13 cellular contexts compared by ENCODE assay signal in the genomic region with DNA sequence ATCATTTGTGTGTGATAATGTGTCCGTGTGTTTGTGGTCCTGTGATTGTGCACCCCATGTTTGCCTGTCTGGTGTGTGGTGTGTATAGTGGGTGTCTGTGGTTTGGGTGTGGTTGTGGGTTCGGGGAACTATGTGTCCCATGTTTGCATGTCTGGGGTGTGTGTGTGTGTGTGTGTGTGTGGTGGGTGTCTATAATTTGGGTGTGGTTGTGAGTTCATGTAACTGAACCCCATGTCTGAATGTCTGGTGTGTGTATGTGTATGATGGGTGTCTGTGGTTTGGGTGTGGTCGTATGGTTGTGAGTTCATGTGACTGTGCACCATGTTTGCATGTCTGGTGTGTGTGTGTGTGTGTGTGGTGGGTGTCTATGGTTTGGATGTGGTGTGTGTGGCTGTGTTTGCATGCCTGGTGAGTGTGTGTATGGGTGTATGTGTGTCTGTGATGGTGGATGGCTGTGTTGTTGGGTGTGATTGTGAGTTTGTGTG. TPM values are rescaled to one million over a fixed set of nuclear protein-coding genes. Genes with fewer than 3 reads are reported as not detected.
DNase-seq lines count a peak whose midpoint lies in the region; ATAC-seq, FAIRE-seq and TF ChIP-seq lines count a peak whose summit lies in the region.
"Had no signal": no experiment of that assay in that cellular context is flagged by ENCODE, and none has a peak within 500 bp of the region (broad histone marks: within the 10 kb centered on the region; RNA-seq: fewer than 3 reads in every experiment).

No MANE protein-coding gene starts in this region.

- in situ Hi-C loops in G401 (cut with HindIII; ENCODE audit: low sequenced_read_pairs) = no loop called here

- no peak overlapping the region for H2BK5ac ChIP-seq in H1 (ENCODE audit: low read depth, low read length)

- H3K27me3 ChIP-seq in BLaER1 treated with 17β-estradiol and CSF1 and Interleukin-3, amounts not matched to agents 10 nM and 100 nM = 0 out of 22 replicates have a peak, but pooled peaks cover 0 to 4% (median 0%) of the 10 kb centered on the region in 11 experiments
- H3K27me3 ChIP-seq in OCI-LY3 (ENCODE audit: low read depth, low read length) (peaks cover 33% of the 10 kb centered on the region), H1 (replicated peaks in 1 of 4; ENCODE audit: control insufficient read depth in 3 of 4, extremely low read depth in 1 of 4, insufficient read depth in 3 of 4, low read length in 3 of 4) (peaks cover 2 to 41% (median 34%) of the 10 kb centered on the region in 4 experiments), psoas muscle (ENCODE audit: insufficient read depth in 3 of 3, low read length in 2 of 3) (no peaks in the 10 kb centered on the region), heart left ventricle (peaks cover 0 to 5% (median 0%) of the 10 kb centered on the region in 9 donors)
- H3K27me3 ChIP-seq: heart right ventricle had no signal

- peak overlapping the region; percentile 6; the same call in 1 of the 2 replicates for H2BK12ac ChIP-seq in H1 (ENCODE audit: low read depth, low read length)

- H2BK20ac ChIP-seq in H1 (ENCODE audit: low read length) = peak overlapping the region; percentile 99

- H3K36me3 ChIP-seq in BLaER1 treated with 17β-estradiol and CSF1 and Interleukin-3, amounts not matched to agents 10 nM and 100 nM = no peaks in the 10 kb centered on the region
- no peaks in the 10 kb centered on the region for H3K36me3 ChIP-seq in OCI-LY3 (replicated peaks; ENCODE audit: low read depth, low read length)
- H3K36me3 ChIP-seq in H1 (ENCODE audit: control insufficient read depth in 2 of 4, insufficient read depth in 4 of 4, low read length in 3 of 4) = no peaks in the 10 kb centered on the region
- no peaks in the 10 kb centered on the region for H3K36me3 ChIP-seq in psoas muscle (ENCODE audit: insufficient read depth in 1 of 2, low read depth in 1 of 2)
- H3K36me3 ChIP-seq in heart left ventricle = no peaks in the 10 kb centered on the region
- H3K36me3 ChIP-seq: heart right ventricle had no signal

- no peak for TF ChIP-seq EP300 in H1 (IDR thresholded peaks at IDR 0.05; ENCODE audit: borderline replicate concordance in 1 of 2, low read depth in 2 of 2, low read length in 2 of 2)

- no peaks in the 10 kb centered on the region for H3K79me1 ChIP-seq in H1 (ENCODE audit: low read depth, low read length)

- H4K91ac ChIP-seq in H1 (replicated peaks; ENCODE audit: insufficient read length, low read length) = no peak overlapping the region

- CTCF ChIA-PET in H1 (lab: Charles Lee; ENCODE audit: partially characterized antibody) = interaction anchor here (0.6 to 16.3 kb wide), 17 partner anchors 8 to 702 kb away, joined by 3 to 431 read pairs (median 6); a partner anchor contains a TSS

- POLR2A ChIA-PET in H1 (lab: Charles Lee; ENCODE audit: partially characterized antibody) = interaction anchor here (0.8 to 1.9 kb wide), 3 partner anchors 12 to 117 kb away, joined by 3 to 4 read pairs (median 3); no protein-coding TSS in a partner anchor

- H2AK5ac ChIP-seq in H1 (ENCODE audit: low read depth, low read length) = peak overlapping the region; percentile 70; the same call in 1 of the 2 replicates

- FAIRE-seq in H1 (lab: Jason Lieb, UNC) = no peak
- FAIRE-seq: RCC 7860 had no signal

- peaks cover 0 to 3% (median 0%) of the 10 kb centered on the region in 11 experiments; a peak in 7 of 22 replicates for H3K9me3 ChIP-seq in BLaER1 treated with 17β-estradiol and CSF1 and Interleukin-3, amounts not matched to agents 10 nM and 100 nM (replicated peaks in 1 of 11)
- H3K9me3 ChIP-seq in OCI-LY3 (ENCODE audit: insufficient read depth, low read length) (no peaks in the 10 kb centered on the region; the same call in 1 of the 2 replicates), H1 (ENCODE audit: insufficient read depth in 2 of 2, low read depth in 1 of 2, low read length in 1 of 2) (no peaks in the 10 kb centered on the region), psoas muscle (no peaks in the 10 kb centered on the region), heart left ventricle (no peaks in the 10 kb centered on the region)
- H3K9me3 ChIP-seq: heart right ventricle had no signal

- no peak overlapping the region for H3K4me3 ChIP-seq in BLaER1 treated with 17β-estradiol and CSF1 and Interleukin-3, amounts not matched to agents 10 nM and 100 nM
- H3K4me3 ChIP-seq in OCI-LY3 (ENCODE audit: low read length) (no peak overlapping the region), H1 (ENCODE audit: extremely low read depth in 1 of 4, insufficient read depth in 2 of 4, low read depth in 3 of 4, low read length in 4 of 4) (no peak overlapping the region), psoas muscle (no peak overlapping the region), heart left ventricle (no peak overlapping the region)

- H3K23ac ChIP-seq in H1 (ENCODE audit: insufficient read length) = no peak overlapping the region

- intact Hi-C loops in psoas muscle (cut with DNase I) = loop anchor here (1.0 to 2.0 kb wide), 4 partner anchors 24 to 79 kb away; no protein-coding TSS in a partner anchor
- intact Hi-C loops in heart left ventricle (cut with DNase I) = loop anchor here in 8 of 10 donors (2.0 to 10.0 kb wide), 6 partner anchors 47 to 79 kb away; no protein-coding TSS in a partner anchor

- H2BK120ac ChIP-seq in H1 (replicated peaks; ENCODE audit: low read depth, low read length) = no peak overlapping the region

- H4K20me1 ChIP-seq in BLaER1 treated with 17β-estradiol and CSF1 and Interleukin-3, amounts not matched to agents 10 nM and 100 nM = peaks cover 0 to 16% (median 0%) of the 10 kb centered on the region in 11 experiments; a peak in 1 of 22 replicates
- H4K20me1 ChIP-seq in OCI-LY3 (ENCODE audit: insufficient read depth, low read length) (no peaks in the 10 kb centered on the region), H1 (replicated peaks in 1 of 2; ENCODE audit: control insufficient read depth in 1 of 2, insufficient read depth in 2 of 2, low read length in 2 of 2) (peaks cover 0 to 18% of the 10 kb centered on the region in 2 experiments)

- peak overlapping the region; percentile 69 for H3K4ac ChIP-seq in H1 (replicated peaks; ENCODE audit: insufficient read length, low read depth, low read length)

- TF ChIP-seq RAD21 in H1 (IDR thresholded peaks at IDR 0.05 in 1 of 2, conservative IDR thresholded peaks at IDR 0.05 in 1 of 2; ENCODE audit: low read depth in 2 of 2, low read length in 2 of 2) = no peak

- 82% methylated on average over 3 of the region's 3 CpGs; no CpG with 5 or more reads in 1 of the 2 experiments for WGBS in H1 (ENCODE audit: extremely low coverage in 1 of 2, insufficient coverage in 1 of 2, insufficient read length in 1 of 2, insufficient replicate concordance in 2 of 2, low coverage in 1 of 2, low lambda C conversion rate in 2 of 2, missing lambda C conversion rate in 1 of 2), 2 experiments
- 75 to 86% (median 80%) methylated on average over 3 of the region's 3 CpGs for WGBS in psoas muscle, 3 donors
- WGBS in heart left ventricle, 4 donors = 82 to 94% (median 89%) methylated on average over 3 of the region's 3 CpGs

- H3K4me2 ChIP-seq in BLaER1 treated with 17β-estradiol and CSF1 and Interleukin-3, amounts not matched to agents 10 nM and 100 nM = peak overlapping the region; percentile 65 to 95 (median 84)
- peak overlapping the region; percentile 89 for H3K4me2 ChIP-seq in OCI-LY3 (ENCODE audit: low read length)
- no peak overlapping the region for H3K4me2 ChIP-seq in H1 (ENCODE audit: insufficient read depth in 1 of 2, low read depth in 2 of 2, low read length in 2 of 2)

- peak overlapping the region in 7 of 11 experiments; percentile 4 to 50 (median 33); a peak in 9 of 22 replicates for H3K9ac ChIP-seq in BLaER1 treated with 17β-estradiol and CSF1 and Interleukin-3, amounts not matched to agents 10 nM and 100 nM
- no peak overlapping the region for H3K9ac ChIP-seq in OCI-LY3 (ENCODE audit: low read length)
- no peak overlapping the region for H3K9ac ChIP-seq in H1 (replicated peaks in 1 of 4; ENCODE audit: extremely low read depth in 1 of 4, low read depth in 3 of 4, low read length in 3 of 4)

- peak overlapping the region; percentile 90 for H3K56ac ChIP-seq in H1 (replicated peaks; ENCODE audit: insufficient read length, low read depth, low read length)

- H4K8ac ChIP-seq in H1 (ENCODE audit: extremely low read depth, insufficient read depth, low read length) = no peak overlapping the region

- peak overlapping the region; percentile 97 for H2BK15ac ChIP-seq in H1 (ENCODE audit: low read length)

- peak overlapping the region in 6 of 11 experiments; percentile 20 to 41 (median 34); a peak in 9 of 22 replicates for H3K27ac ChIP-seq in BLaER1 treated with 17β-estradiol and CSF1 and Interleukin-3, amounts not matched to agents 10 nM and 100 nM
- H3K27ac ChIP-seq in OCI-LY3 (ENCODE audit: low read length) (no peak overlapping the region), H1 (ENCODE audit: low read depth, low read length) (no peak overlapping the region), psoas muscle (peak overlapping the region; percentile 83), heart left ventricle (peak overlapping the region in 1 of 12 donors; percentile 27)

- no peaks in the 10 kb centered on the region for H3K79me2 ChIP-seq in OCI-LY3 (ENCODE audit: low read length)
- H3K79me2 ChIP-seq in H1 (ENCODE audit: control insufficient read depth in 1 of 2, insufficient read depth in 2 of 2, low read length in 2 of 2) = no peaks in the 10 kb centered on the region

- no peak overlapping the region for H4K5ac ChIP-seq in H1 (ENCODE audit: insufficient read length, low read depth, low read length)

- TF ChIP-seq POLR2A in H1 (IDR thresholded peaks at IDR 0.05; ENCODE audit: control extremely low read depth in 1 of 2, low read depth in 2 of 2, low read length in 2 of 2) (no peak), heart left ventricle (IDR thresholded peaks at IDR 0.05) (no peak)

- H2AFZ ChIP-seq in OCI-LY3 (ENCODE audit: low read depth, low read length) (0 out of 2 replicates have a peak overlapping the region, but pooled peaks have one; percentile 44), H1 (ENCODE audit: low read length) (no peak overlapping the region)

- peaks cover 26 to 71% (median 63%) of the 10 kb centered on the region in 10 experiments for H3K4me1 ChIP-seq in BLaER1 treated with 17β-estradiol and CSF1 and Interleukin-3, amounts not matched to agents 10 nM and 100 nM
- H3K4me1 ChIP-seq in OCI-LY3 (ENCODE audit: low read length) (peaks cover 19% of the 10 kb centered on the region; the same call in 1 of the 2 replicates), H1 (replicated peaks in 1 of 4; ENCODE audit: control insufficient read depth in 3 of 4, insufficient read depth in 4 of 4, low read length in 3 of 4) (peaks cover 0 to 7% (median 3%) of the 10 kb centered on the region in 4 experiments; a peak in 4 of 7 replicates), psoas muscle (peaks cover 16% of the 10 kb centered on the region), heart left ventricle (peaks cover 0 to 28% (median 15%) of the 10 kb centered on the region in 12 donors)

- TF ChIP-seq CTCF in OCI-LY3 (IDR thresholded peaks at IDR 0.05; ENCODE audit: low read depth, low read length) (no peak), H1 (IDR thresholded peaks at IDR 0.05; ENCODE audit: control extremely low read depth in 1 of 3, insufficient read depth in 1 of 3, low read depth in 1 of 3, low read length in 3 of 3) (no peak), psoas muscle (IDR thresholded peaks at IDR 0.05) (no peak), heart left ventricle (IDR thresholded peaks at IDR 0.05) (no peak)

- H3K14ac ChIP-seq in H1 (ENCODE audit: insufficient read length) = no peak overlapping the region

- no peak for DNase-seq in H1 (ENCODE audit: low read depth in 1 of 2, low spot score in 2 of 2)
- no peak for DNase-seq in psoas muscle
- no peak for DNase-seq in SKM-1 treated with dmso at 0.1 percent for 144 hours (lab: John Stamatoyannopoulos, UW; ENCODE audit: unreplicated experiment)
- no peak for DNase-seq in G401 (ENCODE audit: low spot score)
- DNase-seq in NCI-H2107 (lab: John Stamatoyannopoulos, UW) = no peak
- DNase-seq in heart left ventricle = no peak

- peaks cover 16% of the 10 kb centered on the region for H3K23me2 ChIP-seq in H1 (ENCODE audit: low read depth, low read length)

- no peak overlapping the region; the same call in 1 of the 2 replicates for H3K18ac ChIP-seq in H1 (ENCODE audit: extremely low read depth, low read length)

- ATAC-seq in psoas muscle = peak in 1 of 4 donors; percentile 9
- no peak for ATAC-seq in heart left ventricle

RNA-seq across cellular contexts. Expression of a gene that starts 11.1 kb away (rescaled TPM):
- total RNA-seq in H1 (2021; fragmentation: NEBNext Ultra II Directional; extraction: Animal tissue kit (Norgen Biotek cat#: 25700)) = 0.20 and 0.27 TPM in 2 replicates
- polyA plus RNA-seq in H1 (2011; rRNA removed) (0.03 and 0.08 TPM in 2 replicates), psoas muscle (100 to 1,000 TPM in 1 of 3 donors, 10 to 100 TPM in 2; 22.2 to 158 (median 43.8) TPM), heart left ventricle (10 to 100 TPM; 42.1 to 55.2 TPM)
- 0.05 TPM for polyA plus RNA-seq in H1 (2011; cell fraction: cytosol; rRNA removed)
- polyA plus RNA-seq in H1 (2011; cell fraction: nucleus; rRNA removed) = 0.14 TPM
- 0.09 to 0.22 TPM (median 0.12 TPM) in 3 of 4 replicates, not detected in the other for polyA plus RNA-seq in H1 (2012, experiment 1 of 2)
- 0.07 TPM for polyA plus RNA-seq in H1 (2012, experiment 2 of 2)
- polyA plus RNA-seq in H1 (2013, experiment 1 of 2) = 0.26 TPM
- polyA plus RNA-seq in H1 (2013, experiment 2 of 2) = 0.18 TPM
- 0.02 and 0.13 TPM in 2 replicates for polyA minus RNA-seq in H1 (2011; rRNA and poly(A)+ RNA removed)
- not detected for polyA minus RNA-seq in H1 (2011; cell fraction: cytosol; rRNA and poly(A)+ RNA removed)
- 0.40 TPM for polyA minus RNA-seq in H1 (2011; cell fraction: nucleus; rRNA and poly(A)+ RNA removed)
- total RNA-seq in psoas muscle (100 to 1,000 TPM; 220 to 347 (median 268) TPM), heart left ventricle (100 to 1,000 TPM in 8 of 9 donors, 10 to 100 TPM in 1; 81.4 to 147 (median 122) TPM)
- total RNA-seq in G401 (2014; rRNA removed; shearing (Covaris generic)) = 0.86 and 3.6 TPM in 2 replicates

RNA-seq across cellular contexts. Expression of a gene that starts 14.8 kb away (rescaled TPM):
- total RNA-seq in H1 (2021; fragmentation: NEBNext Ultra II Directional; extraction: Animal tissue kit (Norgen Biotek cat#: 25700)) = 0.17 and 0.25 TPM in 2 replicates
- polyA plus RNA-seq in H1 (2011; rRNA removed) (0.13 and 0.14 TPM in 2 replicates), psoas muscle (not detected), heart left ventricle (1 to 10 TPM; 1.4 to 4.7 TPM)
- polyA plus RNA-seq in H1 (2011; cell fraction: cytosol; rRNA removed) = 0.23 TPM
- polyA plus RNA-seq in H1 (2011; cell fraction: nucleus; rRNA removed) = 0.29 TPM
- polyA plus RNA-seq in H1 (2012, experiment 1 of 2) = 0.25 to 0.41 TPM (median 0.35 TPM) in 4 replicates
- not detected for polyA plus RNA-seq in H1 (2012, experiment 2 of 2)
- 0.20 TPM for polyA plus RNA-seq in H1 (2013, experiment 1 of 2)
- polyA plus RNA-seq in H1 (2013, experiment 2 of 2) = 0.18 TPM
- polyA minus RNA-seq in H1 (2011; rRNA and poly(A)+ RNA removed) = 0.32 TPM in 2 replicates
- not detected for polyA minus RNA-seq in H1 (2011; cell fraction: cytosol; rRNA and poly(A)+ RNA removed)
- polyA minus RNA-seq in H1 (2011; cell fraction: nucleus; rRNA and poly(A)+ RNA removed) = not detected
- total RNA-seq in psoas muscle (under 1 TPM in 1 of 4 donors, not detected in 3; 0.26 TPM), heart left ventricle (10 to 100 TPM in 4 of 9 donors, 1 to 10 TPM in 5; 2.9 to 13.6 (median 9.0) TPM)
- total RNA-seq in G401 (2014; rRNA removed; shearing (Covaris generic)) = 0.18 TPM in 1 of 2 replicates, not detected in the other
- total RNA-seq: Daoy, esophagus mucosa had no signal
- polyA plus RNA-seq: AG04450 had no signal

RNA-seq across cellular contexts. Expression of a gene that starts 27.2 kb away (rescaled TPM):
- total RNA-seq in H1 (2021; fragmentation: NEBNext Ultra II Directional; extraction: Animal tissue kit (Norgen Biotek cat#: 25700)) = 42.2 and 45.5 TPM in 2 replicates
- polyA plus RNA-seq in H1 (2011; rRNA removed) (42.6 and 58.5 TPM in 2 replicates), psoas muscle (100 to 1,000 TPM in 1 of 3 donors, 10 to 100 TPM in 2; 50.6 to 119 (median 62.5) TPM), heart left ventricle (100 to 1,000 TPM in 1 of 2 donors, 10 to 100 TPM in 1; 64.9 to 119 TPM)
- polyA plus RNA-seq in H1 (2011; cell fraction: cytosol; rRNA removed) = 69.9 TPM
- polyA plus RNA-seq in H1 (2011; cell fraction: nucleus; rRNA removed) = 48.3 TPM
- 29.8 to 63.8 TPM (median 59.7 TPM) in 4 replicates for polyA plus RNA-seq in H1 (2012, experiment 1 of 2)
- polyA plus RNA-seq in H1 (2012, experiment 2 of 2) = 33.7 TPM
- 51.0 TPM for polyA plus RNA-seq in H1 (2013, experiment 1 of 2)
- polyA plus RNA-seq in H1 (2013, experiment 2 of 2) = 51.7 TPM
- 3.9 and 4.2 TPM in 2 replicates for polyA minus RNA-seq in H1 (2011; rRNA and poly(A)+ RNA removed)
- 18.5 TPM for polyA minus RNA-seq in H1 (2011; cell fraction: cytosol; rRNA and poly(A)+ RNA removed)
- 9.9 TPM for polyA minus RNA-seq in H1 (2011; cell fraction: nucleus; rRNA and poly(A)+ RNA removed)
- total RNA-seq in psoas muscle (10 to 100 TPM; 22.4 to 35.6 (median 29.3) TPM), heart left ventricle (10 to 100 TPM; 17.2 to 63.6 (median 27.2) TPM)
- total RNA-seq in G401 (2014; rRNA removed; shearing (Covaris generic)) = 79.7 and 124 TPM in 2 replicates

RNA-seq across cellular contexts. Expression of a gene that starts 38.5 kb away (rescaled TPM):
- total RNA-seq in H1 (2021; fragmentation: NEBNext Ultra II Directional; extraction: Animal tissue kit (Norgen Biotek cat#: 25700)) = 73.3 and 76.1 TPM in 2 replicates
- 40.0 and 80.1 TPM in 2 replicates for polyA plus RNA-seq in H1 (2011; rRNA removed)
- polyA plus RNA-seq in H1 (2011; cell fraction: cytosol; rRNA removed) = 55.5 TPM
- polyA plus RNA-seq in H1 (2011; cell fraction: nucleus; rRNA removed) = 103 TPM
- 80.4 to 113 TPM (median 97.5 TPM) in 4 replicates for polyA plus RNA-seq in H1 (2012, experiment 1 of 2)
- 81.2 TPM for polyA plus RNA-seq in H1 (2012, experiment 2 of 2)
- 109 TPM for polyA plus RNA-seq in H1 (2013, experiment 1 of 2)
- 104 TPM for polyA plus RNA-seq in H1 (2013, experiment 2 of 2)
- polyA minus RNA-seq in H1 (2011; rRNA and poly(A)+ RNA removed) = 20.4 and 29.3 TPM in 2 replicates
- 60.7 TPM for polyA minus RNA-seq in H1 (2011; cell fraction: cytosol; rRNA and poly(A)+ RNA removed)
- polyA minus RNA-seq in H1 (2011; cell fraction: nucleus; rRNA and poly(A)+ RNA removed) = 34.6 TPM
- 100 to 1,000 TPM; 424 to 704 (median 500) TPM for total RNA-seq in psoas muscle
- 100 to 1,000 TPM; 403 to 801 (median 728) TPM for polyA plus RNA-seq in psoas muscle
- total RNA-seq in G401 (2014; rRNA removed; shearing (Covaris generic)) = 76.4 and 88.8 TPM in 2 replicates
- 100 to 1,000 TPM; 130 to 272 (median 161) TPM for total RNA-seq in heart left ventricle
- 100 to 1,000 TPM; 186 to 212 TPM for polyA plus RNA-seq in heart left ventricle

RNA-seq across cellular contexts. Expression of a gene that starts 45.8 kb away (rescaled TPM):
- 1,155 and 1,177 TPM in 2 replicates for total RNA-seq in H1 (2021; fragmentation: NEBNext Ultra II Directional; extraction: Animal tissue kit (Norgen Biotek cat#: 25700))
- polyA plus RNA-seq in H1 (2011; rRNA removed) (418 and 591 TPM in 2 replicates), psoas muscle (100 to 1,000 TPM; 134 to 273 (median 146) TPM), heart left ventricle (100 to 1,000 TPM; 227 to 771 TPM)
- polyA plus RNA-seq in H1 (2011; cell fraction: cytosol; rRNA removed) = 688 TPM
- polyA plus RNA-seq in H1 (2011; cell fraction: nucleus; rRNA removed) = 550 TPM
- 1,095 to 1,152 TPM (median 1,124 TPM) in 4 replicates for polyA plus RNA-seq in H1 (2012, experiment 1 of 2)
- 936 TPM for polyA plus RNA-seq in H1 (2012, experiment 2 of 2)
- 1,404 TPM for polyA plus RNA-seq in H1 (2013, experiment 1 of 2)
- polyA plus RNA-seq in H1 (2013, experiment 2 of 2) = 1,687 TPM
- 818 and 963 TPM in 2 replicates for polyA minus RNA-seq in H1 (2011; rRNA and poly(A)+ RNA removed)
- 466 TPM for polyA minus RNA-seq in H1 (2011; cell fraction: cytosol; rRNA and poly(A)+ RNA removed)
- 318 TPM for polyA minus RNA-seq in H1 (2011; cell fraction: nucleus; rRNA and poly(A)+ RNA removed)
- total RNA-seq in psoas muscle (100 to 1,000 TPM; 124 to 219 (median 175) TPM), heart left ventricle (100 to 1,000 TPM; 231 to 816 (median 380) TPM)
- 1,471 and 1,755 TPM in 2 replicates for total RNA-seq in G401 (2014; rRNA removed; shearing (Covaris generic))

Comparison
In these comparisons a context has a peak if more than half of its experiments do, and no peak if none do; other contexts are left out.
1. H3K27ac ChIP-seq: peak in BLaER1 treated with 17β-estradiol and CSF1 and Interleukin-3, amounts not matched to agents 10 nM and 100 nM (6 of 11) and psoas muscle (single experiment); none in OCI-LY3 (single experiment) and H1 (single experiment).
2. H3K4me2 ChIP-seq: peak in BLaER1 treated with 17β-estradiol and CSF1 and Interleukin-3, amounts not matched to agents 10 nM and 100 nM (11 of 11) and OCI-LY3 (single experiment); none in H1 (0 of 2).
3. H3K9ac ChIP-seq: peak in BLaER1 treated with 17β-estradiol and CSF1 and Interleukin-3, amounts not matched to agents 10 nM and 100 nM (7 of 11); none in OCI-LY3 (single experiment) and H1 (0 of 4).
4. RNA of a gene that starts 11.1 kb away (total RNA-seq): 220 to 347 TPM in psoas muscle and 81.4 to 147 TPM in heart left ventricle; 0.86 to 3.6 TPM in G401 and 0.20 to 0.27 TPM in H1; every median in the first group is over 10 times any median in the second.